1 cellular context compared by ENCODE assay signal in genomic region chr22:42856865-42857704, GRCh38.
TF ChIP-seq lines count a peak whose summit lies in the region.

ARFGAP3 (minus strand) TSS chr22:42857273; CDS start chr22:42857182, 91 bp downstream.

TF ChIP-seq in K562, 482 proteins besides CTCF, POLR2A, EP300 and RAD21 (continued from another document and continues in another):
- TF ChIP-seq IFI16 (CRISPR knock-in tag; IDR thresholded peaks at IDR 0.05) (no peak), JUND (IDR thresholded peaks at IDR 0.05; ENCODE audit: borderline replicate concordance, low read depth, low read length) (peak; percentile 3; the same call in 1 of the 2 replicates), JUND (tag; IDR thresholded peaks at IDR 0.05; ENCODE audit: borderline replicate concordance, low read depth, low read length) (no peak; the same call in 2 of the 3 replicates), CC2D1A (IDR thresholded peaks at IDR 0.05) (no peak), TBP (optimal IDR thresholded peaks at IDR 0.05; ENCODE audit: low read depth, low read length) (peak; percentile 33), ASH1L (IDR thresholded peaks at IDR 0.05; ENCODE audit: borderline replicate concordance, low read depth, partially characterized antibody) (no peak), RBFOX2 (IDR thresholded peaks at IDR 0.05; ENCODE audit: low read depth, low read length) (peak; percentile 91), ZNF316 (IDR thresholded peaks at IDR 0.05) (no peak), HLTF (IDR thresholded peaks at IDR 0.05) (no peak), CCAR2 (IDR thresholded peaks at IDR 0.05; ENCODE audit: low read depth, low read length) (no peak), ZBTB12 (CRISPR knock-in tag; IDR thresholded peaks at IDR 0.05) (peak; percentile 49; the same call in 1 of the 2 replicates), CREB3L1 (IDR thresholded peaks at IDR 0.05; ENCODE audit: borderline replicate concordance, low read depth) (peak; percentile 85; the same call in 1 of the 2 replicates), MTF1 (CRISPR knock-in tag; IDR thresholded peaks at IDR 0.05; ENCODE audit: borderline replicate concordance) (no peak), JUN (IDR thresholded peaks at IDR 0.05; ENCODE audit: borderline replicate concordance, low read depth, low read length) (peak; percentile 34; the same call in 1 of the 2 replicates), JUN (CRISPR knock-in tag; IDR thresholded peaks at IDR 0.05; ENCODE audit: borderline replicate concordance) (0 out of 2 replicates have a peak, but pooled peaks have one; percentile 45), MYC (IDR thresholded peaks at IDR 0.05; ENCODE audit: low read depth, low read length) (0 out of 2 replicates have a peak, but pooled peaks have one; percentile 17), MYC (CRISPR knock-in tag; IDR thresholded peaks at IDR 0.05; ENCODE audit: borderline replicate concordance, low read depth) (no peak), MAZ (CRISPR knock-in tag; conservative IDR thresholded peaks at IDR 0.05 in 1 of 2, IDR thresholded peaks at IDR 0.05 in 1 of 2) (peak; percentile 82 to 83), ZNF239 (CRISPR knock-in tag; IDR thresholded peaks at IDR 0.05) (no peak), ZBTB40 (IDR thresholded peaks at IDR 0.05) (0 out of 2 replicates have a peak, but pooled peaks have one; percentile 30), ZBTB40 (CRISPR knock-in tag; IDR thresholded peaks at IDR 0.05) (no peak)
- TF ChIP-seq, protein P1, sequence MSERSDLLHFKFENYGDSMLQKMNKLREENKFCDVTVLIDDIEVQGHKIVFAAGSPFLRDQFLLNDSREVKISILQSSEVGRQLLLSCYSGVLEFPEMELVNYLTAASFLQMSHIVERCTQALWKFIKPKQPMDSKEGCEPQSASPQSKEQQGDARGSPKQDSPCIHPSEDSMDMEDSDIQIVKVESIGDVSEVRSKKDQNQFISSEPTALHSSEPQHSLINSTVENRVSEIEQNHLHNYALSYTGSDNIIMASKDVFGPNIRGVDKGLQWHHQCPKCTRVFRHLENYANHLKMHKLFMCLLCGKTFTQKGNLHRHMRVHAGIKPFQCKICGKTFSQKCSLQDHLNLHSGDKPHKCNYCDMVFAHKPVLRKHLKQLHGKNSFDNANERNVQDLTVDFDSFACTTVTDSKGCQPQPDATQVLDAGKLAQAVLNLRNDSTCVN (CRISPR knock-in tag; IDR thresholded peaks at IDR 0.05): no peak
- TF ChIP-seq, protein P2, sequence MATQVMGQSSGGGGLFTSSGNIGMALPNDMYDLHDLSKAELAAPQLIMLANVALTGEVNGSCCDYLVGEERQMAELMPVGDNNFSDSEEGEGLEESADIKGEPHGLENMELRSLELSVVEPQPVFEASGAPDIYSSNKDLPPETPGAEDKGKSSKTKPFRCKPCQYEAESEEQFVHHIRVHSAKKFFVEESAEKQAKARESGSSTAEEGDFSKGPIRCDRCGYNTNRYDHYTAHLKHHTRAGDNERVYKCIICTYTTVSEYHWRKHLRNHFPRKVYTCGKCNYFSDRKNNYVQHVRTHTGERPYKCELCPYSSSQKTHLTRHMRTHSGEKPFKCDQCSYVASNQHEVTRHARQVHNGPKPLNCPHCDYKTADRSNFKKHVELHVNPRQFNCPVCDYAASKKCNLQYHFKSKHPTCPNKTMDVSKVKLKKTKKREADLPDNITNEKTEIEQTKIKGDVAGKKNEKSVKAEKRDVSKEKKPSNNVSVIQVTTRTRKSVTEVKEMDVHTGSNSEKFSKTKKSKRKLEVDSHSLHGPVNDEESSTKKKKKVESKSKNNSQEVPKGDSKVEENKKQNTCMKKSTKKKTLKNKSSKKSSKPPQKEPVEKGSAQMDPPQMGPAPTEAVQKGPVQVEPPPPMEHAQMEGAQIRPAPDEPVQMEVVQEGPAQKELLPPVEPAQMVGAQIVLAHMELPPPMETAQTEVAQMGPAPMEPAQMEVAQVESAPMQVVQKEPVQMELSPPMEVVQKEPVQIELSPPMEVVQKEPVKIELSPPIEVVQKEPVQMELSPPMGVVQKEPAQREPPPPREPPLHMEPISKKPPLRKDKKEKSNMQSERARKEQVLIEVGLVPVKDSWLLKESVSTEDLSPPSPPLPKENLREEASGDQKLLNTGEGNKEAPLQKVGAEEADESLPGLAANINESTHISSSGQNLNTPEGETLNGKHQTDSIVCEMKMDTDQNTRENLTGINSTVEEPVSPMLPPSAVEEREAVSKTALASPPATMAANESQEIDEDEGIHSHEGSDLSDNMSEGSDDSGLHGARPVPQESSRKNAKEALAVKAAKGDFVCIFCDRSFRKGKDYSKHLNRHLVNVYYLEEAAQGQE (CRISPR knock-in tag; IDR thresholded peaks at IDR 0.05; ENCODE audit: low read depth): peak; percentile 12; the same call in 1 of the 2 replicates
- TF ChIP-seq, protein P3, sequence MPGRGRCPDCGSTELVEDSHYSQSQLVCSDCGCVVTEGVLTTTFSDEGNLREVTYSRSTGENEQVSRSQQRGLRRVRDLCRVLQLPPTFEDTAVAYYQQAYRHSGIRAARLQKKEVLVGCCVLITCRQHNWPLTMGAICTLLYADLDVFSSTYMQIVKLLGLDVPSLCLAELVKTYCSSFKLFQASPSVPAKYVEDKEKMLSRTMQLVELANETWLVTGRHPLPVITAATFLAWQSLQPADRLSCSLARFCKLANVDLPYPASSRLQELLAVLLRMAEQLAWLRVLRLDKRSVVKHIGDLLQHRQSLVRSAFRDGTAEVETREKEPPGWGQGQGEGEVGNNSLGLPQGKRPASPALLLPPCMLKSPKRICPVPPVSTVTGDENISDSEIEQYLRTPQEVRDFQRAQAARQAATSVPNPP (IDR thresholded peaks at IDR 0.05; ENCODE audit: borderline replicate concordance, insufficient read depth, insufficient read length): no peak
- TF ChIP-seq, protein P4, sequence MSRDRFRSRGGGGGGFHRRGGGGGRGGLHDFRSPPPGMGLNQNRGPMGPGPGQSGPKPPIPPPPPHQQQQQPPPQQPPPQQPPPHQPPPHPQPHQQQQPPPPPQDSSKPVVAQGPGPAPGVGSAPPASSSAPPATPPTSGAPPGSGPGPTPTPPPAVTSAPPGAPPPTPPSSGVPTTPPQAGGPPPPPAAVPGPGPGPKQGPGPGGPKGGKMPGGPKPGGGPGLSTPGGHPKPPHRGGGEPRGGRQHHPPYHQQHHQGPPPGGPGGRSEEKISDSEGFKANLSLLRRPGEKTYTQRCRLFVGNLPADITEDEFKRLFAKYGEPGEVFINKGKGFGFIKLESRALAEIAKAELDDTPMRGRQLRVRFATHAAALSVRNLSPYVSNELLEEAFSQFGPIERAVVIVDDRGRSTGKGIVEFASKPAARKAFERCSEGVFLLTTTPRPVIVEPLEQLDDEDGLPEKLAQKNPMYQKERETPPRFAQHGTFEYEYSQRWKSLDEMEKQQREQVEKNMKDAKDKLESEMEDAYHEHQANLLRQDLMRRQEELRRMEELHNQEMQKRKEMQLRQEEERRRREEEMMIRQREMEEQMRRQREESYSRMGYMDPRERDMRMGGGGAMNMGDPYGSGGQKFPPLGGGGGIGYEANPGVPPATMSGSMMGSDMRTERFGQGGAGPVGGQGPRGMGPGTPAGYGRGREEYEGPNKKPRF (IDR thresholded peaks at IDR 0.05; ENCODE audit: low read depth, low read length): no peak
- TF ChIP-seq, protein P5, sequence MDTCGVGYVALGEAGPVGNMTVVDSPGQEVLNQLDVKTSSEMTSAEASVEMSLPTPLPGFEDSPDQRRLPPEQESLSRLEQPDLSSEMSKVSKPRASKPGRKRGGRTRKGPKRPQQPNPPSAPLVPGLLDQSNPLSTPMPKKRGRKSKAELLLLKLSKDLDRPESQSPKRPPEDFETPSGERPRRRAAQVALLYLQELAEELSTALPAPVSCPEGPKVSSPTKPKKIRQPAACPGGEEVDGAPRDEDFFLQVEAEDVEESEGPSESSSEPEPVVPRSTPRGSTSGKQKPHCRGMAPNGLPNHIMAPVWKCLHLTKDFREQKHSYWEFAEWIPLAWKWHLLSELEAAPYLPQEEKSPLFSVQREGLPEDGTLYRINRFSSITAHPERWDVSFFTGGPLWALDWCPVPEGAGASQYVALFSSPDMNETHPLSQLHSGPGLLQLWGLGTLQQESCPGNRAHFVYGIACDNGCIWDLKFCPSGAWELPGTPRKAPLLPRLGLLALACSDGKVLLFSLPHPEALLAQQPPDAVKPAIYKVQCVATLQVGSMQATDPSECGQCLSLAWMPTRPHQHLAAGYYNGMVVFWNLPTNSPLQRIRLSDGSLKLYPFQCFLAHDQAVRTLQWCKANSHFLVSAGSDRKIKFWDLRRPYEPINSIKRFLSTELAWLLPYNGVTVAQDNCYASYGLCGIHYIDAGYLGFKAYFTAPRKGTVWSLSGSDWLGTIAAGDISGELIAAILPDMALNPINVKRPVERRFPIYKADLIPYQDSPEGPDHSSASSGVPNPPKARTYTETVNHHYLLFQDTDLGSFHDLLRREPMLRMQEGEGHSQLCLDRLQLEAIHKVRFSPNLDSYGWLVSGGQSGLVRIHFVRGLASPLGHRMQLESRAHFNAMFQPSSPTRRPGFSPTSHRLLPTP (IDR thresholded peaks at IDR 0.05; ENCODE audit: borderline replicate concordance, extremely low read depth, insufficient read length): no peak
- TF ChIP-seq, protein P6, sequence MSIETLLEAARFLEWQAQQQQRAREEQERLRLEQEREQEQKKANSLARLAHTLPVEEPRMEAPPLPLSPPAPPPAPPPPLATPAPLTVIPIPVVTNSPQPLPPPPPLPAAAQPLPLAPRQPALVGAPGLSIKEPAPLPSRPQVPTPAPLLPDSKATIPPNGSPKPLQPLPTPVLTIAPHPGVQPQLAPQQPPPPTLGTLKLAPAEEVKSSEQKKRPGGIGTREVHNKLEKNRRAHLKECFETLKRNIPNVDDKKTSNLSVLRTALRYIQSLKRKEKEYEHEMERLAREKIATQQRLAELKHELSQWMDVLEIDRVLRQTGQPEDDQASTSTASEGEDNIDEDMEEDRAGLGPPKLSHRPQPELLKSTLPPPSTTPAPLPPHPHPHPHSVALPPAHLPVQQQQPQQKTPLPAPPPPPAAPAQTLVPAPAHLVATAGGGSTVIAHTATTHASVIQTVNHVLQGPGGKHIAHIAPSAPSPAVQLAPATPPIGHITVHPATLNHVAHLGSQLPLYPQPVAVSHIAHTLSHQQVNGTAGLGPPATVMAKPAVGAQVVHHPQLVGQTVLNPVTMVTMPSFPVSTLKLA (conservative IDR thresholded peaks at IDR 0.05): peak; percentile 34 to 83; a peak in 2 of 4 replicates
